26 cellular contexts compared by ENCODE assay signal in genomic region chr3:72129384-72130094, GRCh38.
A peak's percentile ranks its signal among the peaks of the same experiment; 100 is the strongest.
DNase-seq lines count a peak whose midpoint lies in the region; ATAC-seq and TF ChIP-seq lines count a peak whose summit lies in the region.
"Had no signal": no experiment of that assay in that cellular context is flagged by ENCODE, and none has a peak within 500 bp of the region (broad histone marks: within the 10 kb centered on the region; RNA-seq: fewer than 3 reads in every experiment).

No MANE protein-coding gene starts in this region.

- DNase-seq in A673 (ENCODE audit: low spot score) (peak; percentile 33), astrocyte of the cerebellum (ENCODE audit: low read depth) (peak; percentile 38), fibroblast of the conjunctiva (ENCODE audit: low read depth) (peak; percentile 63), gastrocnemius medialis (no peak), SIG-M5 treated with dmso at 0.1 percent for 504 hours (lab: John Stamatoyannopoulos, UW; ENCODE audit: unreplicated experiment) (no peak)
- DNase-seq: activated CD4-positive, alpha-beta T cell treated with anti-CD3 and anti-CD28 coated beads, Interleukin-2, amount 50 U/mL, for 4 hours; activated gamma-delta T cell; EL; foreskin melanocyte; Kasumi-1; kidney glomerular epithelial cell; naive thymus-derived CD8-positive, alpha-beta T cell; NCI-H1092 treated with DMSO at 0.1 percent for 48 hours; NCI-H2029 treated with DMSO at 0.1 percent for 48 hours; ovary; small intestine; stimulated activated CD4-positive, alpha-beta T cell treated with anti-CD3 and anti-CD28 coated beads, Interleukin-2, amount 100 ng/mL, for 48 hours; T-helper 17 cell; upper lobe of right lung had no signal

- H3K9me3 ChIP-seq in A673 (ENCODE audit: low read depth, low read length, poor library complexity, severe bottlenecking): no peaks in the 10 kb centered on the region
- no peaks in the 10 kb centered on the region for H3K9me3 ChIP-seq in gastrocnemius medialis
- H3K9me3 ChIP-seq: A549, BLaER1, HAP-1, ovary, upper lobe of right lung had no signal

- no peak for TF ChIP-seq POLR2A in gastrocnemius medialis (IDR thresholded peaks at IDR 0.05)

- intact Hi-C loops in A673 (cut with micrococcal nuclease; ENCODE audit: unreplicated experiment) (no loop called here), gastrocnemius medialis (cut with DNase I; ENCODE audit: low total_unique reads) (loop anchor here (10.0 kb wide), 2 partner anchors 105 to 695 kb away; no protein-coding TSS in a partner anchor)

- H3K27ac ChIP-seq in A673 (ENCODE audit: low read depth, low read length, poor library complexity, severe bottlenecking) (no peak overlapping the region), gastrocnemius medialis (peak overlapping the region; percentile 44 to 53 (median 48))
- H3K27ac ChIP-seq: A549, BLaER1, ovary, upper lobe of right lung had no signal

- no peaks in the 10 kb centered on the region for H3K27me3 ChIP-seq in A673 (replicated peaks; ENCODE audit: insufficient read depth, low read depth, low read length, poor library complexity)
- H3K27me3 ChIP-seq in gastrocnemius medialis: no peaks in the 10 kb centered on the region
- H3K27me3 ChIP-seq: BLaER1, ovary, upper lobe of right lung had no signal

- H3K4me3 ChIP-seq in A673 (ENCODE audit: low read depth, low read length, poor library complexity, severe bottlenecking) (no peak overlapping the region), astrocyte of the cerebellum (ENCODE audit: low read depth, low read length) (no peak overlapping the region), gastrocnemius medialis (no peak overlapping the region)
- H3K4me3 ChIP-seq: A549, BLaER1, HAP-1, ovary, upper lobe of right lung had no signal

- CTCF ChIA-PET in A673 (lab: Charles Lee): no interaction called here

- no TSS peak for BruUV-seq in A673 (replicated peaks; lab: Mats Ljungman, UMichigan)

- ATAC-seq in gastrocnemius medialis (peak; percentile 78 to 82), GM21825 (IDR thresholded peaks at IDR 0.05; ENCODE audit: unreplicated experiment) (no peak), HG03521 (IDR thresholded peaks at IDR 0.05; ENCODE audit: unreplicated experiment) (no peak)
- no peak for ATAC-seq in activated CD4-positive, CD25-positive, alpha-beta regulatory T cell treated with anti-CD3 and anti-CD28 coated beads, Interleukin-2, amount 50 U/mL, for 24 hours
- ATAC-seq: A549; naive thymus-derived CD8-positive, alpha-beta T cell; Panc1; T-helper 17 cell; upper lobe of right lung had no signal

- H3K36me3 ChIP-seq in A673 (ENCODE audit: insufficient read depth, low read length, poor library complexity, severe bottlenecking) (no peaks in the 10 kb centered on the region), gastrocnemius medialis (no peaks in the 10 kb centered on the region)
- H3K36me3 ChIP-seq: BLaER1, HAP-1, ovary, upper lobe of right lung had no signal

- POLR2A ChIA-PET in A673 (lab: Charles Lee; ENCODE audit: low non-redundant PET): no interaction called here

- no peak for TF ChIP-seq CTCF in A673 (conservative IDR thresholded peaks at IDR 0.05; ENCODE audit: low read depth, low read length)
- no peak for TF ChIP-seq CTCF in astrocyte of the cerebellum (IDR thresholded peaks at IDR 0.05; ENCODE audit: low read depth, low read length, missing control alignments)
- TF ChIP-seq CTCF in gastrocnemius medialis (IDR thresholded peaks at IDR 0.05 in 4 of 5, conservative IDR thresholded peaks at IDR 0.05 in 1 of 5): no peak

- in situ Hi-C loops in astrocyte of the cerebellum (cut with HindIII; ENCODE audit: low sequenced_read_pairs) (no loop called here), gastrocnemius medialis (cut with MboI; ENCODE audit: low sequenced_read_pairs in 4 of 4) (no loop called here)

- H3K4me1 ChIP-seq in A673 (ENCODE audit: insufficient read depth, low read length, poor library complexity, severe bottlenecking) (no peaks in the 10 kb centered on the region), gastrocnemius medialis (peaks cover 15 to 21% of the 10 kb centered on the region in 2 donors)
- H3K4me1 ChIP-seq: BLaER1, HAP-1, upper lobe of right lung had no signal

Comparison
In these comparisons a context has a peak if more than half of its experiments do, and no peak if none do; other contexts are left out.
1. DNase-seq: peak in A673 (single experiment), astrocyte of the cerebellum (single experiment) and fibroblast of the conjunctiva (single experiment); none in gastrocnemius medialis (0 of 2) and SIG-M5 treated with dmso at 0.1 percent for 504 hours (single experiment).
2. ATAC-seq: peak in gastrocnemius medialis (2 of 2); none in GM21825 (single experiment), activated CD4-positive, CD25-positive, alpha-beta regulatory T cell treated with anti-CD3 and anti-CD28 coated beads, Interleukin-2, amount 50 U/mL, for 24 hours (0 of 2) and HG03521 (single experiment).